29 cellular contexts compared by ENCODE assay signal in the genomic region with DNA sequence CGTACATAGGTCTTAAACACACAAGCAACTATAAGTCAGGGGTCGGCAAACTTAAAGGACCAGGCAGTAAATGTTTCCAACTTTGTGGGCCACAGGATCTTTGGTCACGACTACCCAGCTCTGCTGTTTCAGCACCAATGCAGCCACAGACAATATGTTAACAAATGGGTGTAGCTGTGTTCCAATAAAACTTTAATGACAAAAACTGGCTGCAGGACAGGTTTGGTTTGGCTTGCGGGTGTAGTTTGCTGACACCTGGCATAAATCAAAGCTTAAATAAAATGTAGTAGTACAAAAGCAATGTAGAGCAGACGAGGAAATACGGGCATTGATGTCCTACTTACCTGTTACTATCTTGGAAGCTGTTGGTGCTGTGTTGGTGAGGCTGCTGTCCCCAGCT.
"Had no signal": no experiment of that assay in that cellular context is flagged by ENCODE, and none has a peak within 500 bp of the region (broad histone marks: within the 10 kb centered on the region; RNA-seq: fewer than 3 reads in every experiment).

No MANE protein-coding gene starts in this region.

- ATAC-seq: activated CD4-positive, alpha-beta T cell treated with anti-CD3 and anti-CD28 coated beads for 36 hours; activated CD8-positive, alpha-beta T cell treated with anti-CD3 and anti-CD28 coated beads for 36 hours; activated naive CD4-positive, alpha-beta T cell treated with anti-CD3 and anti-CD28 coated beads, Interleukin-2, amount 50 U/mL, for 72 hours; activated naive CD8-positive, alpha-beta T cell treated with anti-CD3 and anti-CD28 coated beads, Interleukin-2, amount 50 U/mL, for 24 hours; body of pancreas; Panc1; Right ventricle myocardium inferior had no signal

- H3K27ac Mint-ChIP-seq: activated CD4-positive, alpha-beta T cell treated with anti-CD3 and anti-CD28 coated beads for 36 hours; activated CD8-positive, alpha-beta T cell treated with anti-CD3 and anti-CD28 coated beads for 36 hours; activated naive CD8-positive, alpha-beta T cell treated with anti-CD3 and anti-CD28 coated beads, Interleukin-2, amount 50 U/mL, for 24 hours had no signal

- H3K27me3 Mint-ChIP-seq: activated CD4-positive, alpha-beta T cell treated with anti-CD3 and anti-CD28 coated beads for 36 hours; activated CD8-positive, alpha-beta T cell treated with anti-CD3 and anti-CD28 coated beads for 36 hours; activated naive CD8-positive, alpha-beta T cell treated with anti-CD3 and anti-CD28 coated beads, Interleukin-2, amount 50 U/mL, for 24 hours; central memory CD8-positive, alpha-beta T cell had no signal

- H3K4me3 Mint-ChIP-seq: activated CD4-positive, alpha-beta T cell treated with anti-CD3 and anti-CD28 coated beads for 36 hours; activated CD8-positive, alpha-beta T cell treated with anti-CD3 and anti-CD28 coated beads for 36 hours; activated naive CD8-positive, alpha-beta T cell treated with anti-CD3 and anti-CD28 coated beads, Interleukin-2, amount 50 U/mL, for 24 hours; central memory CD8-positive, alpha-beta T cell had no signal

- H3K4me1 Mint-ChIP-seq: activated CD4-positive, alpha-beta T cell treated with anti-CD3 and anti-CD28 coated beads for 36 hours; activated naive CD8-positive, alpha-beta T cell treated with anti-CD3 and anti-CD28 coated beads, Interleukin-2, amount 50 U/mL, for 24 hours; central memory CD8-positive, alpha-beta T cell had no signal

- DNase-seq: activated CD4-positive, alpha-beta T cell treated with anti-CD3 and anti-CD28 coated beads for 36 hours; activated CD8-positive, alpha-beta memory T cell treated with anti-CD3 and anti-CD28 coated beads, Interleukin-2, amount 50 U/mL, for 4 hours; activated CD8-positive, alpha-beta T cell treated with anti-CD3 and anti-CD28 coated beads for 36 hours; activated effector memory CD4-positive, alpha-beta T cell treated with Interleukin-2 at 50 U/mL for 16 hours; activated naive CD4-positive, alpha-beta T cell; activated naive CD8-positive, alpha-beta T cell treated with anti-CD3 and anti-CD28 coated beads, Interleukin-2, amount 50 U/mL, for 24 hours; amniotic stem cell; body of pancreas; KG1; MG63; MV-4-11; NCI-H1092 treated with DMSO at 0.1 percent for 48 hours; NCI-H1417 treated with DMSO at 0.1 percent for 48 hours; NCI-H1694; NCI-H2029 treated with DMSO at 0.1 percent for 48 hours; NCI-H345; NCI-H510A treated with DMSO at 0.1 percent for 48 hours; NCI-H69; NK-92 treated with Interleukin-12 subunit alpha and Interleukin-12 subunit beta, amount 100 ng/mL, for 24 hours; OCI-M1; RPMI8226; T-helper 1 cell; WERI-Rb-1 had no signal

- H3K27ac ChIP-seq: ascending aorta, body of pancreas, SK-N-MC, WERI-Rb-1 had no signal

- H3K36me3 Mint-ChIP-seq: activated naive CD4-positive, alpha-beta T cell treated with anti-CD3 and anti-CD28 coated beads, Interleukin-2, amount 50 U/mL, for 72 hours had no signal

- H3K9me3 Mint-ChIP-seq: activated CD8-positive, alpha-beta T cell treated with anti-CD3 and anti-CD28 coated beads for 36 hours; activated naive CD4-positive, alpha-beta T cell treated with anti-CD3 and anti-CD28 coated beads, Interleukin-2, amount 50 U/mL, for 72 hours; activated naive CD8-positive, alpha-beta T cell treated with anti-CD3 and anti-CD28 coated beads, Interleukin-2, amount 50 U/mL, for 24 hours; central memory CD8-positive, alpha-beta T cell had no signal
